8 cellular contexts compared by ENCODE assay signal in the genomic region with DNA sequence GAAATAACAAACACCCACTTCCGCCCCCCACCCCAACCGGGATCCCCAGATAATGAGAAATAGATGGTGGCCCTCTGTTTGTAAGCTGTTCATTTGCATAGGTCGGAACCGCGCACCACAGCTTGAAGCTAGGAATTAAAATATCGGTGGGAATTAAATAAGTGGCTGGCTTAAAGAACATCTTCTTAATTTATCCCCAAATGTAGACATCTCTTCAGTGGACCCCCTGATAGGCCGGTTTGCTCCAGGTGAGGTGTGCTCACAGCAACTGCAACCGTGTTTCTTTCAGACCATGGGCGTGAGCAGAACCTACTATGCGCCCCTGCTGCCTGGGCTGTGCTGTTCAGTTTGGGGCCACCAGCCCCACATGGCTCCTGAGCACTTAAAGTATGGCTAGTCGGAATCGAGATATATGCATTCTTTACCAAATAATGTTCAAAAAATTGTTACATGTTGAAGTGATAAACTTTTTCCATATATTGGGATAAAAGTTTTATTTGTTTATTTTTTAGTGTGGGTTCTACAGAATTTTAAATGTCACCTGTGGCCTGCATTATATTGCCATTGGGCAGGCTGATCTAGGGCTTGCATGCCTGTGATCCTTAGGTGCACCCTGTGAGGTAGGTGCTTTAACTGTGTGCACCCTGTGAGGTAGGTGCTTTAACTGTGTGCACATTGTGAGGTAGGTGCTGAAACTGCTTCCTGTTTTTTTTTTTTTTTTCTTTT. TPM values are rescaled to one million over a fixed set of nuclear protein-coding genes. Genes with fewer than 3 reads are reported as not detected.
A peak's percentile ranks its signal among the peaks of the same experiment; 100 is the strongest.
DNase-seq lines count a peak whose midpoint lies in the region; ATAC-seq, FAIRE-seq and TF ChIP-seq lines count a peak whose summit lies in the region.

No MANE protein-coding gene starts in this region.

- peak overlapping the region; percentile 95 for H3K4me3 Mint-ChIP-seq in T-helper 2 cell treated with Interferon-gamma antibody and Interleukin-4, amounts not matched to agents 5 μg/mL and 100 μg/mL, for 36 hours

- no peak for FAIRE-seq in frontal cortex (lab: Jason Lieb, UNC)

- intact Hi-C loops in cardiac septum (cut with DNase I) (no loop called here), esophagus muscularis mucosa (cut with DNase I) (no loop called here), prostate gland (cut with DNase I) (no loop called here)

- DNase-seq in cardiac muscle cell (ENCODE audit: low read depth in 1 of 2, low spot score in 1 of 2) (no peak), cardiac septum (ENCODE audit: low spot score) (no peak), esophagus muscularis mucosa (ENCODE audit: extremely low spot score) (no peak), prostate gland (ENCODE audit: low spot score) (no peak), hepatic stellate cell (ENCODE audit: low spot score) (no peak), frontal cortex (ENCODE audit: low spot score in 2 of 2) (no peak)
- DNase-seq in T-helper 2 cell treated with Interferon-gamma antibody and Interleukin-4, amounts not matched to agents 5 μg/mL and 100 μg/mL, for 36 hours (ENCODE audit: low spot score), result no peak

- H3K27me3 ChIP-seq in cardiac muscle cell (no peaks in the 10 kb centered on the region), esophagus muscularis mucosa (no peaks in the 10 kb centered on the region), prostate gland (replicated peaks; ENCODE audit: insufficient read depth) (no peaks in the 10 kb centered on the region)

- H3K36me3 ChIP-seq in cardiac muscle cell (no peaks in the 10 kb centered on the region), esophagus muscularis mucosa (no peaks in the 10 kb centered on the region), prostate gland (no peaks in the 10 kb centered on the region)

- ATAC-seq in HG02973 (IDR thresholded peaks at IDR 0.05; ENCODE audit: unreplicated experiment), result peak; percentile 26

- TF ChIP-seq CTCF in cardiac muscle cell (IDR thresholded peaks at IDR 0.05; ENCODE audit: low read depth, low read length) (no peak), esophagus muscularis mucosa (IDR thresholded peaks at IDR 0.05) (no peak), prostate gland (IDR thresholded peaks at IDR 0.05) (no peak)

- peak overlapping the region; percentile 99 for H3K27ac Mint-ChIP-seq in T-helper 2 cell treated with Interferon-gamma antibody and Interleukin-4, amounts not matched to agents 5 μg/mL and 100 μg/mL, for 36 hours

- peaks cover 28% of the 10 kb centered on the region for H3K4me1 Mint-ChIP-seq in T-helper 2 cell treated with Interferon-gamma antibody and Interleukin-4, amounts not matched to agents 5 μg/mL and 100 μg/mL, for 36 hours (ENCODE audit: low read depth)

- no peak for TF ChIP-seq EP300 in esophagus muscularis mucosa (IDR thresholded peaks at IDR 0.05)

- WGBS in esophagus muscularis mucosa, result 25% methylated on average over 11 of the region's 12 CpGs
- 25% methylated on average over 12 of the region's 12 CpGs for WGBS in prostate gland

- peaks cover 18% of the 10 kb centered on the region for H3K4me1 ChIP-seq in cardiac muscle cell (ENCODE audit: low read depth)
- H3K4me1 ChIP-seq in esophagus muscularis mucosa, result peaks cover 24 to 40% (median 38%) of the 10 kb centered on the region in 4 donors
- peaks cover 3% of the 10 kb centered on the region for H3K4me1 ChIP-seq in prostate gland (replicated peaks)

- H3K9me3 Mint-ChIP-seq in T-helper 2 cell treated with Interferon-gamma antibody and Interleukin-4, amounts not matched to agents 5 μg/mL and 100 μg/mL, for 36 hours, result no peaks in the 10 kb centered on the region

- H3K27ac ChIP-seq in cardiac muscle cell (peak overlapping the region; percentile 96), esophagus muscularis mucosa (replicated peaks in 1 of 4) (peak overlapping the region; percentile 95 to 97 (median 96)), prostate gland (peak overlapping the region; percentile 91 to 94)

- peak overlapping the region; percentile 58 for H3K4me3 ChIP-seq in cardiac muscle cell
- peak overlapping the region; percentile 71 to 96 (median 82) for H3K4me3 ChIP-seq in esophagus muscularis mucosa
- peak overlapping the region; percentile 79 to 81 for H3K4me3 ChIP-seq in prostate gland

- no peaks in the 10 kb centered on the region for H3K9me3 ChIP-seq in cardiac muscle cell (ENCODE audit: low read depth)
- H3K9me3 ChIP-seq in esophagus muscularis mucosa, result no peaks in the 10 kb centered on the region
- H3K9me3 ChIP-seq in prostate gland, result no peaks in the 10 kb centered on the region

- no peak for TF ChIP-seq POLR2A in esophagus muscularis mucosa (IDR thresholded peaks at IDR 0.05; ENCODE audit: low read depth)
- no peak for TF ChIP-seq POLR2A in prostate gland (IDR thresholded peaks at IDR 0.05)

- H3K27me3 Mint-ChIP-seq in T-helper 2 cell treated with Interferon-gamma antibody and Interleukin-4, amounts not matched to agents 5 μg/mL and 100 μg/mL, for 36 hours (ENCODE audit: low read depth), result no peaks in the 10 kb centered on the region

- H3K36me3 Mint-ChIP-seq in T-helper 2 cell treated with Interferon-gamma antibody and Interleukin-4, amounts not matched to agents 5 μg/mL and 100 μg/mL, for 36 hours (ENCODE audit: low read depth), result peaks cover 15% of the 10 kb centered on the region

RNA-seq across cellular contexts. Expression of gene DICER1, which starts 0.8 kb away (rescaled TPM):
- total RNA-seq in cardiac muscle cell (31.1 and 69.8 TPM in 2 replicates), cardiac septum (33.1 TPM), esophagus muscularis mucosa (10 to 100 TPM; 43.9 to 72.2 (median 58.4) TPM), prostate gland (10 to 100 TPM; 25.4 to 86.3 TPM), frontal cortex (226 TPM)
- polyA plus RNA-seq in cardiac muscle cell, result 14.6 and 28.1 TPM in 2 replicates
